Comparison of ENCODE assay signal across 29 cellular contexts in genomic region chr13:20808874-20809273, GRCh38.
"Had no signal": no experiment of that assay in that cellular context is flagged by ENCODE, and none has a peak within 500 bp of the region (broad histone marks: within the 10 kb centered on the region; RNA-seq: fewer than 3 reads in every experiment).

No MANE protein-coding gene starts in this region.

- H3K4me3 ChIP-seq: neural progenitor cell, ovary, prostate gland, right lobe of liver, sigmoid colon, stomach, thoracic aorta, thyroid gland, tibial nerve, upper lobe of left lung, uterus had no signal

- H3K9me3 ChIP-seq: ovary, prostate gland, right lobe of liver, sigmoid colon, stomach, thoracic aorta, thyroid gland, tibial nerve, upper lobe of left lung, uterus had no signal

- H3K9me3 Mint-ChIP-seq: naive B cell; naive thymus-derived CD8-positive, alpha-beta T cell; natural killer cell treated with Interleukin-12 subunit alpha and Interleukin-12 subunit beta and Interleukin-15 and Interleukin-18, amount 100 ng/mL, for 72 hours; nephron progenitor cell; neural progenitor cell; stimulated activated effector memory CD8-positive, alpha-beta T cell treated with anti-CD3 and anti-CD28 coated beads, Interleukin-12 subunit alpha, Interleukin-12 subunit beta, amount 100 ng/mL, for 72 hours; stimulated activated naive B cell treated with anti-CD40 and anti-IgM and Interleukin-4, amounts not matched to agents 10 μg/mL and 1 μg/mL and 100 μg/mL, for 72 hours; stimulated activated naive CD8-positive, alpha-beta T cell treated with anti-CD3 and anti-CD28 coated beads, Interleukin-15, Interleukin-2, amounts not matched to agents 100 ng/mL and 50 ng/mL, for 24 hours had no signal

- DNase-seq: naive B cell; naive thymus-derived CD8-positive, alpha-beta T cell; nephron progenitor cell; occipital lobe; ovary; posterior cingulate gyrus; right cardiac atrium; right lobe of liver; sigmoid colon; small intestine; stimulated activated CD4-positive, alpha-beta T cell treated with anti-CD3 and anti-CD28 coated beads, Interleukin-15, amount 100 ng/mL, for 24 hours; stimulated activated CD4-positive, alpha-beta T cell treated with anti-CD3 and anti-CD28 coated beads, Interleukin-2, amount 100 ng/mL, for 24 hours; stimulated activated CD4-positive, alpha-beta T cell treated with anti-CD3 and anti-CD28 coated beads, Interleukin-2, amount 100 ng/mL, for 48 hours; stimulated activated CD4-positive, alpha-beta T cell treated with anti-CD3 and anti-CD28 coated beads, Interleukin-4, amount 100 ng/mL, for 24 hours; stimulated activated naive B cell treated with anti-CD40 and anti-IgM and Interleukin-4, amounts not matched to agents 10 μg/mL and 1 μg/mL and 100 μg/mL, for 72 hours; stimulated activated naive CD4-positive, alpha-beta T cell treated with Interleukin-2 at 50 U/mL for 16 hours; stomach; thyroid gland; trophoblast cell; upper lobe of left lung; uterus had no signal

- H3K27ac Mint-ChIP-seq: naive B cell; natural killer cell treated with Interleukin-12 subunit alpha and Interleukin-12 subunit beta and Interleukin-15 and Interleukin-18, amount 100 ng/mL, for 72 hours; nephron progenitor cell; neural progenitor cell; stimulated activated effector memory CD8-positive, alpha-beta T cell treated with anti-CD3 and anti-CD28 coated beads, Interleukin-12 subunit alpha, Interleukin-12 subunit beta, amount 100 ng/mL, for 72 hours; stimulated activated naive B cell treated with anti-CD40 and anti-IgM and Interleukin-4, amounts not matched to agents 10 μg/mL and 1 μg/mL and 100 μg/mL, for 72 hours; stimulated activated naive CD8-positive, alpha-beta T cell treated with anti-CD3 and anti-CD28 coated beads, Interleukin-15, Interleukin-2, amounts not matched to agents 100 ng/mL and 50 ng/mL, for 24 hours had no signal

- H3K36me3 ChIP-seq: ovary, prostate gland, uterus had no signal

- H3K4me3 Mint-ChIP-seq: naive B cell; naive thymus-derived CD8-positive, alpha-beta T cell; natural killer cell treated with Interleukin-12 subunit alpha and Interleukin-12 subunit beta and Interleukin-15 and Interleukin-18, amount 100 ng/mL, for 72 hours; nephron progenitor cell; neural progenitor cell; stimulated activated effector memory CD8-positive, alpha-beta T cell treated with anti-CD3 and anti-CD28 coated beads, Interleukin-12 subunit alpha, Interleukin-12 subunit beta, amount 100 ng/mL, for 72 hours; stimulated activated naive B cell treated with anti-CD40 and anti-IgM and Interleukin-4, amounts not matched to agents 10 μg/mL and 1 μg/mL and 100 μg/mL, for 72 hours; stimulated activated naive CD8-positive, alpha-beta T cell treated with anti-CD3 and anti-CD28 coated beads, Interleukin-15, Interleukin-2, amounts not matched to agents 100 ng/mL and 50 ng/mL, for 24 hours had no signal

- ATAC-seq: naive thymus-derived CD8-positive, alpha-beta T cell; natural killer cell treated with Interleukin-12 subunit alpha and Interleukin-12 subunit beta and Interleukin-15 and Interleukin-18, amount 100 ng/mL, for 72 hours; right cardiac atrium; right lobe of liver; stimulated activated effector memory CD8-positive, alpha-beta T cell treated with anti-CD3 and anti-CD28 coated beads, Interleukin-12 subunit alpha, Interleukin-12 subunit beta, amount 100 ng/mL, for 72 hours; stimulated activated naive B cell treated with anti-CD40 and anti-IgM and Interleukin-4, amounts not matched to agents 10 μg/mL and 1 μg/mL and 100 μg/mL, for 72 hours had no signal

- H3K27ac ChIP-seq: neural progenitor cell, ovary, parathyroid adenoma, prostate gland, right lobe of liver, sigmoid colon, stomach, thoracic aorta, thyroid gland, tibial nerve, uterus had no signal

- H3K4me1 Mint-ChIP-seq: nephron progenitor cell, neural progenitor cell had no signal

- H3K27me3 Mint-ChIP-seq: naive B cell; naive thymus-derived CD8-positive, alpha-beta T cell; natural killer cell treated with Interleukin-12 subunit alpha and Interleukin-12 subunit beta and Interleukin-15 and Interleukin-18, amount 100 ng/mL, for 72 hours; stimulated activated naive B cell treated with anti-CD40 and anti-IgM and Interleukin-4, amounts not matched to agents 10 μg/mL and 1 μg/mL and 100 μg/mL, for 72 hours; stimulated activated naive CD8-positive, alpha-beta T cell treated with anti-CD3 and anti-CD28 coated beads, Interleukin-15, Interleukin-2, amounts not matched to agents 100 ng/mL and 50 ng/mL, for 24 hours had no signal

- H3K27me3 ChIP-seq: neural progenitor cell, ovary, right lobe of liver, sigmoid colon, stomach, thyroid gland, tibial nerve, upper lobe of left lung, uterus had no signal

- H3K4me1 ChIP-seq: neural progenitor cell, parathyroid adenoma, prostate gland, right lobe of liver, uterus had no signal
